In genomic region chr10:133130602-133131001, GRCh38 we compare ENCODE assay signal across 2 cellular contexts.
TF ChIP-seq lines count a peak whose summit lies in the region.

No MANE protein-coding gene starts in this region.

TF ChIP-seq in A549, 52 proteins besides CTCF, POLR2A, EP300 and RAD21:
- TF ChIP-seq HEYL (CRISPR knock-in tag; IDR thresholded peaks at IDR 0.05) (no peak), NPAS2 (CRISPR knock-in tag; IDR thresholded peaks at IDR 0.05; ENCODE audit: borderline replicate concordance) (peak; percentile 35; the same call in 1 of the 2 replicates)
TF ChIP-seq in A549: peak in this region for 1.

TF ChIP-seq in K562, 482 proteins besides CTCF, POLR2A, EP300 and RAD21:
- no peak for TF ChIP-seq MTF1 (CRISPR knock-in tag; IDR thresholded peaks at IDR 0.05; ENCODE audit: borderline replicate concordance)
- TF ChIP-seq E2F4 (CRISPR knock-in tag; IDR thresholded peaks at IDR 0.05; ENCODE audit: low read depth) = no peak
- TF ChIP-seq RBM39 (optimal IDR thresholded peaks at IDR 0.05; ENCODE audit: low read depth, low read length) = no peak
- TF ChIP-seq MAX (CRISPR knock-in tag; IDR thresholded peaks at IDR 0.05) = peak; percentile 22; the same call in 1 of the 2 replicates
- no peak for TF ChIP-seq FOXP4 (CRISPR knock-in tag; IDR thresholded peaks at IDR 0.05; ENCODE audit: borderline replicate concordance)
- TF ChIP-seq CREB5 (CRISPR knock-in tag; IDR thresholded peaks at IDR 0.05) = no peak
- no peak for TF ChIP-seq NFRKB (IDR thresholded peaks at IDR 0.05; ENCODE audit: low read depth)
- TF ChIP-seq HMBOX1 (IDR thresholded peaks at IDR 0.05) = no peak
- TF ChIP-seq ELK1 (CRISPR knock-in tag; IDR thresholded peaks at IDR 0.05) = no peak
- 0 out of 2 replicates have a peak, but pooled peaks have one; percentile 11 for TF ChIP-seq BHLHE40 (IDR thresholded peaks at IDR 0.05; ENCODE audit: low read length)
